2 cellular contexts compared by ENCODE assay signal in the genomic region with DNA sequence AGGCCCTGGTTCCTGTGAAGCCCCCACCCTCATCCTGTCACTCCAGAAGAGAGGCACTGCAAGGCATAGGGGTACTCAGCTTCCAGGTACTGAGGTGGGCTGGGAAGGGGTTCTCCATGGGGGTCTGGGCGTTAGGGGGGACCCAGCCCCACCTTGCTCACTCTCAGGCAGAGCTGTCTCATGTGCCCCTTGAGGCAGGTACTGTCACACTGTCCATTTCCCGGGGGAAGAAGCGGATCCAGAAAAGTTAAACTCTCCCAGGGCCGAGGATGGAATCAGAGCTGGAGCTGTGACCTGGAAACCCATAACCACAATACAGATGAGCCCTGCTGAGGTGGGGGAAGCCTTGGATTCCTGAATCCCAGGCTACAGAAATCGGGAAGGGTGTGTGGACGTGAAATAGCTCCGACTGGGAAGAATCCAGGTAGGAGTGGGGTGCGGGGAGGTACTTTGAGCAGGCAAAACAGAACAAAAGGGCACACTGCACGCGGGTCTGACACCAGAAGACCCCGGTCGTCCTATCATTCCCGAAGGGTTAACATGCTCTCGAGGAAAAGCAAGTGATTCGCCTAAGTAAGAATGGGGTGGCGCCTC.
TF ChIP-seq lines count a peak whose summit lies in the region.

No MANE protein-coding gene starts in this region.

TF ChIP-seq in SK-N-SH, 30 proteins besides CTCF, POLR2A, EP300 and RAD21 (continued from another document):
- TF ChIP-seq, protein P1, sequence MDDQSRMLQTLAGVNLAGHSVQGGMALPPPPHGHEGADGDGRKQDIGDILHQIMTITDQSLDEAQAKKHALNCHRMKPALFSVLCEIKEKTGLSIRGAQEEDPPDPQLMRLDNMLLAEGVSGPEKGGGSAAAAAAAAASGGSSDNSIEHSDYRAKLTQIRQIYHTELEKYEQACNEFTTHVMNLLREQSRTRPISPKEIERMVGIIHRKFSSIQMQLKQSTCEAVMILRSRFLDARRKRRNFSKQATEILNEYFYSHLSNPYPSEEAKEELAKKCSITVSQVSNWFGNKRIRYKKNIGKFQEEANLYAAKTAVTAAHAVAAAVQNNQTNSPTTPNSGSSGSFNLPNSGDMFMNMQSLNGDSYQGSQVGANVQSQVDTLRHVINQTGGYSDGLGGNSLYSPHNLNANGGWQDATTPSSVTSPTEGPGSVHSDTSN (IDR thresholded peaks at IDR 0.05): no peak
- no peak for TF ChIP-seq NFIC (IDR thresholded peaks at IDR 0.05; ENCODE audit: borderline replicate concordance)
- TF ChIP-seq FOSL2 (IDR thresholded peaks at IDR 0.05; ENCODE audit: borderline replicate concordance, low read depth): no peak
- no peak for TF ChIP-seq RXRA (IDR thresholded peaks at IDR 0.05; ENCODE audit: borderline replicate concordance, low read depth)
- no peak for TF ChIP-seq YY1 (IDR thresholded peaks at IDR 0.05; ENCODE audit: low read depth)
- TF ChIP-seq TAF1 (IDR thresholded peaks at IDR 0.05; ENCODE audit: borderline replicate concordance, low read depth, low read length): no peak
- TF ChIP-seq, protein P2, sequence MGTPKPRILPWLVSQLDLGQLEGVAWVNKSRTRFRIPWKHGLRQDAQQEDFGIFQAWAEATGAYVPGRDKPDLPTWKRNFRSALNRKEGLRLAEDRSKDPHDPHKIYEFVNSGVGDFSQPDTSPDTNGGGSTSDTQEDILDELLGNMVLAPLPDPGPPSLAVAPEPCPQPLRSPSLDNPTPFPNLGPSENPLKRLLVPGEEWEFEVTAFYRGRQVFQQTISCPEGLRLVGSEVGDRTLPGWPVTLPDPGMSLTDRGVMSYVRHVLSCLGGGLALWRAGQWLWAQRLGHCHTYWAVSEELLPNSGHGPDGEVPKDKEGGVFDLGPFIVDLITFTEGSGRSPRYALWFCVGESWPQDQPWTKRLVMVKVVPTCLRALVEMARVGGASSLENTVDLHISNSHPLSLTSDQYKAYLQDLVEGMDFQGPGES (IDR thresholded peaks at IDR 0.05; ENCODE audit: low read depth, low read length): no peak
- TF ChIP-seq, protein P3, sequence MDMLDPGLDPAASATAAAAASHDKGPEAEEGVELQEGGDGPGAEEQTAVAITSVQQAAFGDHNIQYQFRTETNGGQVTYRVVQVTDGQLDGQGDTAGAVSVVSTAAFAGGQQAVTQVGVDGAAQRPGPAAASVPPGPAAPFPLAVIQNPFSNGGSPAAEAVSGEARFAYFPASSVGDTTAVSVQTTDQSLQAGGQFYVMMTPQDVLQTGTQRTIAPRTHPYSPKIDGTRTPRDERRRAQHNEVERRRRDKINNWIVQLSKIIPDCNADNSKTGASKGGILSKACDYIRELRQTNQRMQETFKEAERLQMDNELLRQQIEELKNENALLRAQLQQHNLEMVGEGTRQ (IDR thresholded peaks at IDR 0.05; ENCODE audit: borderline replicate concordance, low read depth, low read length): no peak
- TF ChIP-seq GATA2 (CRISPR knock-in tag; IDR thresholded peaks at IDR 0.05): peak; percentile 6; the same call in 1 of the 2 replicates
- TF ChIP-seq TCF12 (IDR thresholded peaks at IDR 0.05): no peak
- TF ChIP-seq RFX5 (IDR thresholded peaks at IDR 0.05; ENCODE audit: low read length): no peak
- TF ChIP-seq SIN3A (IDR thresholded peaks at IDR 0.05; ENCODE audit: borderline replicate concordance, low read depth, low read length): no peak

TF ChIP-seq in SK-N-SH treated with all-trans-retinoic acid at 6 μM for 48 hours, 23 proteins besides CTCF, POLR2A, EP300 and RAD21 (continued from another document):
- TF ChIP-seq, protein P4, sequence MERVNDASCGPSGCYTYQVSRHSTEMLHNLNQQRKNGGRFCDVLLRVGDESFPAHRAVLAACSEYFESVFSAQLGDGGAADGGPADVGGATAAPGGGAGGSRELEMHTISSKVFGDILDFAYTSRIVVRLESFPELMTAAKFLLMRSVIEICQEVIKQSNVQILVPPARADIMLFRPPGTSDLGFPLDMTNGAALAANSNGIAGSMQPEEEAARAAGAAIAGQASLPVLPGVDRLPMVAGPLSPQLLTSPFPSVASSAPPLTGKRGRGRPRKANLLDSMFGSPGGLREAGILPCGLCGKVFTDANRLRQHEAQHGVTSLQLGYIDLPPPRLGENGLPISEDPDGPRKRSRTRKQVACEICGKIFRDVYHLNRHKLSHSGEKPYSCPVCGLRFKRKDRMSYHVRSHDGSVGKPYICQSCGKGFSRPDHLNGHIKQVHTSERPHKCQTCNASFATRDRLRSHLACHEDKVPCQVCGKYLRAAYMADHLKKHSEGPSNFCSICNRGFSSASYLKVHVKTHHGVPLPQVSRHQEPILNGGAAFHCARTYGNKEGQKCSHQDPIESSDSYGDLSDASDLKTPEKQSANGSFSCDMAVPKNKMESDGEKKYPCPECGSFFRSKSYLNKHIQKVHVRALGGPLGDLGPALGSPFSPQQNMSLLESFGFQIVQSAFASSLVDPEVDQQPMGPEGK (CRISPR knock-in tag; IDR thresholded peaks at IDR 0.05; ENCODE audit: borderline replicate concordance): no peak
- TF ChIP-seq ZC3H10 (CRISPR knock-in tag; IDR thresholded peaks at IDR 0.05) (no peak), RARB (CRISPR knock-in tag; IDR thresholded peaks at IDR 0.05) (no peak), ZNF8 (CRISPR knock-in tag; IDR thresholded peaks at IDR 0.05) (no peak), PPARA (CRISPR knock-in tag; IDR thresholded peaks at IDR 0.05; ENCODE audit: borderline replicate concordance) (no peak), CSDC2 (CRISPR knock-in tag; IDR thresholded peaks at IDR 0.05) (no peak), GLIS3 (CRISPR knock-in tag; IDR thresholded peaks at IDR 0.05) (no peak), ARNTL (CRISPR knock-in tag; IDR thresholded peaks at IDR 0.05; ENCODE audit: borderline replicate concordance, low read depth) (no peak), ESRRG (CRISPR knock-in tag; IDR thresholded peaks at IDR 0.05) (no peak)
- TF ChIP-seq, protein P5, sequence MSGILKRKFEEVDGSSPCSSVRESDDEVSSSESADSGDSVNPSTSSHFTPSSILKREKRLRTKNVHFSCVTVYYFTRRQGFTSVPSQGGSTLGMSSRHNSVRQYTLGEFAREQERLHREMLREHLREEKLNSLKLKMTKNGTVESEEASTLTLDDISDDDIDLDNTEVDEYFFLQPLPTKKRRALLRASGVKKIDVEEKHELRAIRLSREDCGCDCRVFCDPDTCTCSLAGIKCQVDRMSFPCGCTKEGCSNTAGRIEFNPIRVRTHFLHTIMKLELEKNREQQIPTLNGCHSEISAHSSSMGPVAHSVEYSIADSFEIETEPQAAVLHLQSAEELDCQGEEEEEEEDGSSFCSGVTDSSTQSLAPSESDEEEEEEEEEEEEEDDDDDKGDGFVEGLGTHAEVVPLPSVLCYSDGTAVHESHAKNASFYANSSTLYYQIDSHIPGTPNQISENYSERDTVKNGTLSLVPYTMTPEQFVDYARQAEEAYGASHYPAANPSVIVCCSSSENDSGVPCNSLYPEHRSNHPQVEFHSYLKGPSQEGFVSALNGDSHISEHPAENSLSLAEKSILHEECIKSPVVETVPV (CRISPR knock-in tag; IDR thresholded peaks at IDR 0.05): no peak
- TF ChIP-seq, protein P6, sequence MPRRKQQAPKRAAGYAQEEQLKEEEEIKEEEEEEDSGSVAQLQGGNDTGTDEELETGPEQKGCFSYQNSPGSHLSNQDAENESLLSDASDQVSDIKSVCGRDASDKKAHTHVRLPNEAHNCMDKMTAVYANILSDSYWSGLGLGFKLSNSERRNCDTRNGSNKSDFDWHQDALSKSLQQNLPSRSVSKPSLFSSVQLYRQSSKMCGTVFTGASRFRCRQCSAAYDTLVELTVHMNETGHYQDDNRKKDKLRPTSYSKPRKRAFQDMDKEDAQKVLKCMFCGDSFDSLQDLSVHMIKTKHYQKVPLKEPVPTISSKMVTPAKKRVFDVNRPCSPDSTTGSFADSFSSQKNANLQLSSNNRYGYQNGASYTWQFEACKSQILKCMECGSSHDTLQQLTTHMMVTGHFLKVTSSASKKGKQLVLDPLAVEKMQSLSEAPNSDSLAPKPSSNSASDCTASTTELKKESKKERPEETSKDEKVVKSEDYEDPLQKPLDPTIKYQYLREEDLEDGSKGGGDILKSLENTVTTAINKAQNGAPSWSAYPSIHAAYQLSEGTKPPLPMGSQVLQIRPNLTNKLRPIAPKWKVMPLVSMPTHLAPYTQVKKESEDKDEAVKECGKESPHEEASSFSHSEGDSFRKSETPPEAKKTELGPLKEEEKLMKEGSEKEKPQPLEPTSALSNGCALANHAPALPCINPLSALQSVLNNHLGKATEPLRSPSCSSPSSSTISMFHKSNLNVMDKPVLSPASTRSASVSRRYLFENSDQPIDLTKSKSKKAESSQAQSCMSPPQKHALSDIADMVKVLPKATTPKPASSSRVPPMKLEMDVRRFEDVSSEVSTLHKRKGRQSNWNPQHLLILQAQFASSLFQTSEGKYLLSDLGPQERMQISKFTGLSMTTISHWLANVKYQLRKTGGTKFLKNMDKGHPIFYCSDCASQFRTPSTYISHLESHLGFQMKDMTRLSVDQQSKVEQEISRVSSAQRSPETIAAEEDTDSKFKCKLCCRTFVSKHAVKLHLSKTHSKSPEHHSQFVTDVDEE (CRISPR knock-in tag; IDR thresholded peaks at IDR 0.05): no peak
- TF ChIP-seq, protein P7, sequence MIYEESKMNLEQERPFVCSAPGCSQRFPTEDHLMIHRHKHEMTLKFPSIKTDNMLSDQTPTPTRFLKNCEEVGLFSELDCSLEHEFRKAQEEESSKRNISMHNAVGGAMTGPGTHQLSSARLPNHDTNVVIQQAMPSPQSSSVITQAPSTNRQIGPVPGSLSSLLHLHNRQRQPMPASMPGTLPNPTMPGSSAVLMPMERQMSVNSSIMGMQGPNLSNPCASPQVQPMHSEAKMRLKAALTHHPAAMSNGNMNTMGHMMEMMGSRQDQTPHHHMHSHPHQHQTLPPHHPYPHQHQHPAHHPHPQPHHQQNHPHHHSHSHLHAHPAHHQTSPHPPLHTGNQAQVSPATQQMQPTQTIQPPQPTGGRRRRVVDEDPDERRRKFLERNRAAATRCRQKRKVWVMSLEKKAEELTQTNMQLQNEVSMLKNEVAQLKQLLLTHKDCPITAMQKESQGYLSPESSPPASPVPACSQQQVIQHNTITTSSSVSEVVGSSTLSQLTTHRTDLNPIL (CRISPR knock-in tag; IDR thresholded peaks at IDR 0.05; ENCODE audit: low read depth): no peak
